8 cellular contexts compared by ENCODE assay signal in genomic region chr22:40637181-40638150, GRCh38. TPM values are rescaled to one million over a fixed set of nuclear protein-coding genes. Genes with fewer than 3 reads are reported as not detected.
A peak's percentile ranks its signal among the peaks of the same experiment; 100 is the strongest.
DNase-seq lines count a peak whose midpoint lies in the region; ATAC-seq lines count a peak whose summit lies in the region.

No MANE protein-coding gene starts in this region.

- peak overlapping the region; percentile 94 to 99 for H3K9ac ChIP-seq in duodenal mucosa (ENCODE audit: low read depth in 1 of 2, low read length in 2 of 2)

- no peaks in the 10 kb centered on the region for H3K9me3 ChIP-seq in duodenal mucosa (ENCODE audit: control insufficient read depth in 1 of 2, low read length in 2 of 2)
- no peaks in the 10 kb centered on the region for H3K9me3 ChIP-seq in mononuclear cell (ENCODE audit: low read depth, low read length)

- DNase-seq in NCI-H1417 (lab: John Stamatoyannopoulos, UW) (peak in 2 of 3 experiments; percentile 34 to 77), NCI-H1417 treated with DMSO at 0.1 percent for 48 hours (lab: John Stamatoyannopoulos, UW) (no peak)
- peak; percentile 17 for DNase-seq in Jurkat, Clone E6-1 (ENCODE audit: low read depth, low spot score)
- DNase-seq in activated CD4-positive, alpha-beta T cell treated with anti-CD3 and anti-CD28 coated beads for 1 hour = peak; percentile 47
- DNase-seq in stimulated activated CD8-positive, alpha-beta memory T cell treated with anti-CD3 and anti-CD28 coated beads, Interleukin-7, amount 100 ng/mL, for 24 hours (ENCODE audit: low read depth) = peak; percentile 29

- no peak for ATAC-seq in HG03280 (IDR thresholded peaks at IDR 0.05; ENCODE audit: unreplicated experiment)

- H3K27me3 ChIP-seq in duodenal mucosa (ENCODE audit: control insufficient read depth in 1 of 2, insufficient read depth in 2 of 2, low read length in 2 of 2) (no peaks in the 10 kb centered on the region), mononuclear cell (ENCODE audit: insufficient read depth, low read length) (no peaks in the 10 kb centered on the region)

- H3K4me1 ChIP-seq in duodenal mucosa (ENCODE audit: control insufficient read depth in 1 of 2, insufficient read depth in 2 of 2, low read length in 2 of 2) (peaks cover 23 to 29% of the 10 kb centered on the region in 2 donors), mononuclear cell (ENCODE audit: insufficient read depth, low read length) (peaks cover 37% of the 10 kb centered on the region)

- no peaks in the 10 kb centered on the region for H3K36me3 ChIP-seq in duodenal mucosa (ENCODE audit: control insufficient read depth in 1 of 2, insufficient read depth in 2 of 2, low read length in 2 of 2)

- peak overlapping the region; percentile 90 for H3K4me3 ChIP-seq in Jurkat, Clone E6-1 (ENCODE audit: low read length)
- H3K4me3 ChIP-seq in duodenal mucosa (ENCODE audit: low read depth in 1 of 2, low read length in 2 of 2) (peak overlapping the region; percentile 94), mononuclear cell (ENCODE audit: low read length) (peak overlapping the region; percentile 98)

- peak overlapping the region; percentile 72 for H3K27ac ChIP-seq in duodenal mucosa (ENCODE audit: low read depth, low read length)

RNA-seq across cellular contexts. Expression of gene MRTFA, which starts 0.9 kb away (rescaled TPM):
- 25.6 TPM for polyA plus RNA-seq in Jurkat, Clone E6-1 (2012; ENCODE audit: insufficient read depth, insufficient read length)
- total RNA-seq in mononuclear cell = 40.6 TPM

RNA-seq across cellular contexts. Expression of gene MCHR1, which starts 41.8 kb away (rescaled TPM):
- not detected for polyA plus RNA-seq in Jurkat, Clone E6-1 (2012; ENCODE audit: insufficient read depth, insufficient read length)
- not detected for total RNA-seq in mononuclear cell
